Comparison of ENCODE assay signal across 8 cellular contexts in the genomic region with DNA sequence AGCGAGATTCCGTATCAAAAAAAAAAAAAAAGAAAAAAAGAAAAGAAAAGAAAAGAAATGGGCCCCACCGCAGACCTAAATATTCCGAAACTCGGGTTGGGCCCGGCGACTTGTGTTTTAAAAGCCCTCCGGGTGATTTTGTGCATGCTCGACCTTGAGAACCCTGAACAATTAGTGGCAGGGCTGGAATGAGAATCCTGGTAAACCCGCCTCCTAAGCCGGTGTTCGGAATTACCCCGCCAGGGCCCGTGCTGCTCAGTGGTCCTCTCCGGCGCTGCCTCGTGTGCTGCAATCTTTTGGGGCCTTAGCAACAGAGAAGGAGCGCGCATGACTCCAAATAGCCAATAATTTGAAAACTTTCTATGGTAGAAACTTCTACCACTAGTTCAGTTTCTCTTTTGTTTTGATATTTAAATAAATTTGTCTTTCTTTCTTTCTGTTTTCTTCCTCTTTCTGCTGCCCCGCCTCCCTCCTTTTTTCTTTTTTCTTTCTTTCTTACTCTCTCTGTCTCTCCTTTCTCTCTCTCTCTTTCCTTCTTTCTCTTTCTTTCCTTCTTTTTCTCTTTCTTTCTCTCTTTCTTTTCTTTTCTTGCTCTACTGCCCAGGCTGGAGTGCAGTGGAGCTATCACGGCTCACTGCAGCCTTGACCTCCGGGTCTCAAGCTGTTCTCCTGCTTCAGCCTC. TPM values are rescaled to one million over a fixed set of nuclear protein-coding genes. Genes with fewer than 3 reads are reported as not detected.
DNase-seq lines count a peak whose midpoint lies in the region; ATAC-seq, FAIRE-seq and TF ChIP-seq lines count a peak whose summit lies in the region.

No MANE protein-coding gene starts in this region.

- H3K4me3 ChIP-seq in Caco-2 (ENCODE audit: low read depth, low read length) (peak overlapping the region; percentile 87), endothelial cell of umbilical vein (replicated peaks in 1 of 3; ENCODE audit: insufficient read depth in 1 of 3, low read depth in 1 of 3, low read length in 3 of 3) (peak overlapping the region in 2 of 3 experiments; percentile 15 to 41), sigmoid colon (peak overlapping the region in 2 of 4 donors; percentile 37 to 53)

- TF ChIP-seq CTCF in Caco-2 (IDR thresholded peaks at IDR 0.05; ENCODE audit: insufficient read depth in 1 of 2, low read depth in 1 of 2, low read length in 1 of 2, severe bottlenecking in 1 of 2, unreplicated experiment in 1 of 2) (peak in 1 of 2 experiments; percentile 16), endothelial cell of umbilical vein (IDR thresholded peaks at IDR 0.05; ENCODE audit: extremely low read depth in 1 of 2, insufficient read depth in 1 of 2, low read depth in 1 of 2, low read length in 2 of 2) (no peak), sigmoid colon (IDR thresholded peaks at IDR 0.05) (no peak)

- no peak overlapping the region for H2AFZ ChIP-seq in endothelial cell of umbilical vein (ENCODE audit: low read depth, low read length)

- TF ChIP-seq EP300 in sigmoid colon (IDR thresholded peaks at IDR 0.05) = no peak

- peaks cover 54% of the 10 kb centered on the region for H3K4me1 Mint-ChIP-seq in Caco-2 (ENCODE audit: low read depth, unreplicated experiment)

- peaks cover 8% of the 10 kb centered on the region for H3K79me2 ChIP-seq in endothelial cell of umbilical vein (ENCODE audit: control insufficient read depth, insufficient read depth, low read length)

- FAIRE-seq in endothelial cell of umbilical vein (lab: Jason Lieb, UNC) = peak; percentile 61

- H3K36me3 ChIP-seq in Caco-2 (ENCODE audit: control insufficient read depth, insufficient read depth, low read length) (no peaks in the 10 kb centered on the region), endothelial cell of umbilical vein (ENCODE audit: control insufficient read depth in 2 of 2, extremely low read depth in 1 of 2, insufficient read depth in 2 of 2, low read length in 2 of 2) (no peaks in the 10 kb centered on the region), sigmoid colon (no peaks in the 10 kb centered on the region)

- intact Hi-C loops in Caco-2 (cut with micrococcal nuclease; ENCODE audit: unreplicated experiment) (no loop called here), endothelial cell of umbilical vein (cut with micrococcal nuclease) (no loop called here), posterior vena cava (cut with DNase I) (no loop called here), sigmoid colon (cut with DNase I) (no loop called here)

- H3K27ac Mint-ChIP-seq in Caco-2 (ENCODE audit: unreplicated experiment) = peak overlapping the region; percentile 99

- WGBS in sigmoid colon, 2 donors = 28 to 41% methylated on average over 22 of the region's 22 CpGs

- POLR2A ChIA-PET in Caco-2 (lab: Charles Lee) = interaction anchor here (0.5 to 1.5 kb wide), 8 partner anchors 7 to 1282 kb away, joined by 3 to 19 read pairs (median 4); no protein-coding TSS in a partner anchor
- POLR2A ChIA-PET in endothelial cell of umbilical vein (lab: Charles Lee) = interaction anchor here (0.6 to 1.8 kb wide), 2 partner anchors 21 to 419 kb away, joined by 7 to 10 read pairs; no protein-coding TSS in a partner anchor

- peaks cover 64% of the 10 kb centered on the region for H3K4me1 ChIP-seq in Caco-2
- H3K4me1 ChIP-seq in endothelial cell of umbilical vein (ENCODE audit: control insufficient read depth, extremely low read depth, insufficient read depth, low read length) = peaks cover 43% of the 10 kb centered on the region
- H3K4me1 ChIP-seq in sigmoid colon = peaks cover 0 to 17% (median 14%) of the 10 kb centered on the region in 4 donors

- CTCF ChIA-PET in Caco-2 (lab: Charles Lee) = interaction anchor here (0.6 to 2.0 kb wide), 5 partner anchors 26 to 1874 kb away, joined by 3 to 6 read pairs (median 5); a partner anchor contains a TSS
- CTCF ChIA-PET in endothelial cell of umbilical vein (lab: Charles Lee) = interaction anchor here (1.0 to 2.4 kb wide), 4 partner anchors 21 to 431 kb away, joined by 3 to 15 read pairs (median 8); no protein-coding TSS in a partner anchor

- BruUV-seq in Caco-2 (replicated peaks; lab: Mats Ljungman, UMichigan) = TSS peak; percentile 63
- BruUV-seq in endothelial cell of umbilical vein (replicated peaks; lab: Mats Ljungman, UMichigan) = no TSS peak

- dilution Hi-C loops in endothelial cell of umbilical vein (cut with MboI; ENCODE audit: extremely low pct_ligation_motif_present, low sequenced_read_pairs) = no loop called here

- H3K27me3 ChIP-seq in Caco-2 (replicated peaks; ENCODE audit: control insufficient read depth, insufficient read depth, low read length) (no peaks in the 10 kb centered on the region), endothelial cell of umbilical vein (ENCODE audit: control insufficient read depth in 2 of 2, insufficient read depth in 2 of 2, low read length in 2 of 2) (no peaks in the 10 kb centered on the region), sigmoid colon (peaks cover 15 to 31% (median 17%) of the 10 kb centered on the region in 3 donors)

- TF ChIP-seq POLR2A in endothelial cell of umbilical vein (IDR thresholded peaks at IDR 0.05; ENCODE audit: low read depth, low read length) = no peak
- no peak for TF ChIP-seq POLR2A in sigmoid colon (IDR thresholded peaks at IDR 0.05)

- H3K9me3 Mint-ChIP-seq in Caco-2 (ENCODE audit: unreplicated experiment) = no peaks in the 10 kb centered on the region

- peak overlapping the region; percentile 56 for H3K9ac ChIP-seq in endothelial cell of umbilical vein (replicated peaks; ENCODE audit: extremely low read depth, insufficient read depth, low read length)

- H4K20me1 ChIP-seq in endothelial cell of umbilical vein (replicated peaks; ENCODE audit: control insufficient read depth, extremely low read depth, insufficient read depth, low read length) = no peaks in the 10 kb centered on the region

- H3K4me3 Mint-ChIP-seq in Caco-2 (ENCODE audit: unreplicated experiment) = peak overlapping the region; percentile 83

- ATAC-seq in GM19351 (IDR thresholded peaks at IDR 0.05; ENCODE audit: unreplicated experiment) (peak; percentile 37), HG03039 (IDR thresholded peaks at IDR 0.05; ENCODE audit: unreplicated experiment) (no peak)

- no peaks in the 10 kb centered on the region for H3K9me3 ChIP-seq in Caco-2
- H3K9me3 ChIP-seq in endothelial cell of umbilical vein (replicated peaks; ENCODE audit: control insufficient read depth, insufficient read depth, low read length) = no peaks in the 10 kb centered on the region
- H3K9me3 ChIP-seq in sigmoid colon = no peaks in the 10 kb centered on the region

- peaks cover 42% of the 10 kb centered on the region for H3K36me3 Mint-ChIP-seq in Caco-2 (ENCODE audit: insufficient read depth, unreplicated experiment)

- DNase-seq in Caco-2 = peak; percentile 80 to 87
- DNase-seq in RPMI7951 (ENCODE audit: low read depth) = peak; percentile 78
- DNase-seq in endothelial cell of umbilical vein (ENCODE audit: low read depth, low spot score) = peak; percentile 45
- peak; percentile 74 for DNase-seq in posterior vena cava (ENCODE audit: low spot score)
- no peak for DNase-seq in sigmoid colon
- DNase-seq in LoVo (ENCODE audit: low spot score) = no peak

- H3K27ac ChIP-seq in endothelial cell of umbilical vein (ENCODE audit: insufficient read depth, low read depth, low read length) (peak overlapping the region; percentile 89), sigmoid colon (no peak overlapping the region)

- peak overlapping the region; percentile 61 for H3K4me2 ChIP-seq in endothelial cell of umbilical vein (ENCODE audit: insufficient read depth, low read length)

- H3K27me3 Mint-ChIP-seq in Caco-2 (ENCODE audit: insufficient read depth, unreplicated experiment) = no peaks in the 10 kb centered on the region

- H3K9me1 ChIP-seq in endothelial cell of umbilical vein (replicated peaks; ENCODE audit: control insufficient read depth, extremely low read depth, insufficient read depth, low read length) = no peaks in the 10 kb centered on the region

RNA-seq across cellular contexts. Expression of a gene that starts 1.5 kb away (rescaled TPM):
- total RNA-seq in Caco-2 (2022) (170 and 190 TPM in 2 replicates), endothelial cell of umbilical vein (38.3 and 39.2 TPM in 2 replicates), posterior vena cava (1 to 10 TPM; 8.0 to 9.7 TPM), sigmoid colon (1 to 10 TPM; 1.6 to 7.6 (median 4.6) TPM)
- total RNA-seq in RPMI7951 (2014; rRNA removed; shearing (Covaris generic)) = 18.5 and 31.3 TPM in 2 replicates
- polyA plus RNA-seq in endothelial cell of umbilical vein (13.8 and 18.7 TPM in 2 replicates), sigmoid colon (10 to 100 TPM in 1 of 3 donors, 1 to 10 TPM in 2; 3.7 to 10.6 (median 7.2) TPM)
- 18.8 and 20.6 TPM in 2 replicates for polyA plus RNA-seq in endothelial cell of umbilical vein (2011; cell fraction: cytosol; rRNA removed)
- polyA plus RNA-seq in endothelial cell of umbilical vein (2011; cell fraction: nucleus; rRNA removed) = 14.1 and 16.7 TPM in 2 replicates
- 24.9 and 66.5 TPM in 2 replicates for polyA plus RNA-seq in endothelial cell of umbilical vein (2012)
- polyA minus RNA-seq in endothelial cell of umbilical vein = 22.0 and 25.6 TPM in 2 replicates
- not detected for polyA minus RNA-seq in endothelial cell of umbilical vein (2011; cell fraction: cytosol; rRNA and poly(A)+ RNA removed)
- polyA minus RNA-seq in endothelial cell of umbilical vein (2011; cell fraction: nucleus; rRNA and poly(A)+ RNA removed) = 13.3 and 16.1 TPM in 2 replicates

RNA-seq across cellular contexts. Expression of a gene that starts 31.9 kb away (rescaled TPM):
- total RNA-seq in Caco-2 (2022) (62.7 and 67.0 TPM in 2 replicates), endothelial cell of umbilical vein (7.1 and 9.7 TPM in 2 replicates), posterior vena cava (1 to 10 TPM in 1 of 2 donors, under 1 TPM in 1; 0.79 to 1.4 TPM), sigmoid colon (1 to 10 TPM in 2 of 4 donors, under 1 TPM in 2; 0.16 to 3.0 (median 1.3) TPM)
- 0.78 and 0.96 TPM in 2 replicates for total RNA-seq in RPMI7951 (2014; rRNA removed; shearing (Covaris generic))
- polyA plus RNA-seq in endothelial cell of umbilical vein (3.0 and 4.7 TPM in 2 replicates), sigmoid colon (1 to 10 TPM in 1 of 3 donors, under 1 TPM in 2; under 0.01 to 1.1 (median under 0.01) TPM)
- polyA plus RNA-seq in endothelial cell of umbilical vein (2011; cell fraction: cytosol; rRNA removed) = 2.4 and 3.2 TPM in 2 replicates
- polyA plus RNA-seq in endothelial cell of umbilical vein (2011; cell fraction: nucleus; rRNA removed) = 6.9 and 7.4 TPM in 2 replicates
- 2.6 and 5.2 TPM in 2 replicates for polyA plus RNA-seq in endothelial cell of umbilical vein (2012)
- 8.2 and 13.0 TPM in 2 replicates for polyA minus RNA-seq in endothelial cell of umbilical vein
- polyA minus RNA-seq in endothelial cell of umbilical vein (2011; cell fraction: cytosol; rRNA and poly(A)+ RNA removed) = not detected
- 9.4 and 11.9 TPM in 2 replicates for polyA minus RNA-seq in endothelial cell of umbilical vein (2011; cell fraction: nucleus; rRNA and poly(A)+ RNA removed)

RNA-seq across cellular contexts. Expression of a gene that starts 46.2 kb away (rescaled TPM):
- total RNA-seq in Caco-2 (2022) (not detected in 2 replicates), endothelial cell of umbilical vein (not detected in 2 replicates), posterior vena cava (not detected), sigmoid colon (not detected)
- 0.10 TPM in 1 of 2 replicates, not detected in the other for total RNA-seq in RPMI7951 (2014; rRNA removed; shearing (Covaris generic))
- polyA plus RNA-seq in endothelial cell of umbilical vein (not detected in 2 replicates), sigmoid colon (not detected)
- polyA plus RNA-seq in endothelial cell of umbilical vein (2011; cell fraction: cytosol; rRNA removed) = not detected in 2 replicates
- polyA plus RNA-seq in endothelial cell of umbilical vein (2011; cell fraction: nucleus; rRNA removed) = not detected in 2 replicates
- polyA plus RNA-seq in endothelial cell of umbilical vein (2012) = not detected in 2 replicates
- polyA minus RNA-seq in endothelial cell of umbilical vein = not detected in 2 replicates
- polyA minus RNA-seq in endothelial cell of umbilical vein (2011; cell fraction: cytosol; rRNA and poly(A)+ RNA removed) = not detected
- not detected in 2 replicates for polyA minus RNA-seq in endothelial cell of umbilical vein (2011; cell fraction: nucleus; rRNA and poly(A)+ RNA removed)

Comparison
In these comparisons a context has a peak if more than half of its experiments do, and no peak if none do; other contexts are left out.
1. DNase-seq: peak in Caco-2 (2 of 2), RPMI7951 (single experiment), endothelial cell of umbilical vein (single experiment) and posterior vena cava (single experiment); none in sigmoid colon (single experiment) and LoVo (single experiment).